Comparison of ENCODE assay signal across 1 cellular context in genomic region chr12:49037947-49038237, GRCh38.
TF ChIP-seq lines count a peak whose summit lies in the region.

No MANE protein-coding gene starts in this region.

TF ChIP-seq in GM12878, 131 proteins besides CTCF, POLR2A, EP300 and RAD21:
- TF ChIP-seq CEBPB (IDR thresholded peaks at IDR 0.05; ENCODE audit: borderline replicate concordance in 1 of 2, low read depth in 2 of 2, low read length in 2 of 2) (no peak), NBN (IDR thresholded peaks at IDR 0.05) (no peak), SRF (IDR thresholded peaks at IDR 0.05; ENCODE audit: low read depth in 2 of 2, low read length in 2 of 2) (no peak), FOS (IDR thresholded peaks at IDR 0.05; ENCODE audit: borderline replicate concordance, extremely low read depth, insufficient read length) (no peak), RBBP5 (conservative IDR thresholded peaks at IDR 0.05) (no peak), SUZ12 (IDR thresholded peaks at IDR 0.05; ENCODE audit: unreplicated experiment) (no peak), MEF2B (IDR thresholded peaks at IDR 0.05; ENCODE audit: partially characterized antibody, poor library complexity, severe bottlenecking) (no peak), CHD1 (IDR thresholded peaks at IDR 0.05; ENCODE audit: low read depth, low read length) (no peak), USF1 (IDR thresholded peaks at IDR 0.05; ENCODE audit: borderline replicate concordance, extremely low read length, insufficient read depth, low read depth, low read length) (no peak), ELK1 (IDR thresholded peaks at IDR 0.05; ENCODE audit: low read depth, low read length) (no peak), NR2C2 (IDR thresholded peaks at IDR 0.05; ENCODE audit: borderline replicate concordance, control insufficient read depth, insufficient read length, low read depth) (no peak), RELA (IDR thresholded peaks at IDR 0.05; ENCODE audit: borderline replicate concordance, partially characterized antibody) (no peak)
